ENCODE assay signal across 21 cellular contexts in the genomic region with DNA sequence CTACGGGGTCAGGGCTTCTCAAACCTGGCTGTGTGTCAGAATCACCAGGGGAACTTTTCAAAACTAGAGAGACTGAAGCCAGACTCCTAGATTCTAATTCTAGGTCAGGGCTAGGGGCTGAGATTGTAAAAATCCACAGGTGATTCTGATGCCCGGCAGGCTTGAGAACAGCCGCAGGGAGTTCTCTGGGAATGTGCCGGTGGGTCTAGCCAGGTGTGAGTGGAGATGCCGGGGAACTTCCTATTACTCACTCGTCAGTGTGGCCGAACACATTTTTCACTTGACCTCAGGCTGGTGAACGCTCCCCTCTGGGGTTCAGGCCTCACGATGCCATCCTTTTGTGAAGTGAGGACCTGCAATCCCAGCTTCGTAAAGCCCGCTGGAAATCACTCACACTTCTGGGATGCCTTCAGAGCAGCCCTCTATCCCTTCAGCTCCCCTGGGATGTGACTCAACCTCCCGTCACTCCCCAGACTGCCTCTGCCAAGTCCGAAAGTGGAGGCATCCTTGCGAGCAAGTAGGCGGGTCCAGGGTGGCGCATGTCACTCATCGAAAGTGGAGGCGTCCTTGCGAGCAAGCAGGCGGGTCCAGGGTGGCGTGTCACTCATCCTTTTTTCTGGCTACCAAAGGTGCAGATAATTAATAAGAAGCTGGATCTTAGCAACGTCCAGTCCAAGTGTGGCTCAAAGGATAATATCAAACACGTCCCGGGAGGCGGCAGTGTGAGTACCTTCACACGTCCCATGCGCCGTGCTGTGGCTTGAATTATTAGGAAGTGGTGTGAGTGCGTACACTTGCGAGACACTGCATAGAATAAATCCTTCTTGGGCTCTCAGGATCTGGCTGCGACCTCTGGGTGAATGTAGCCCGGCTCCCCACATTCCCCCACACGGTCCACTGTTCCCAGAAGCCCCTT. TPM values are rescaled to one million over a fixed set of nuclear protein-coding genes. Genes with fewer than 3 reads are reported as not detected.
DNase-seq lines count a peak whose midpoint lies in the region; ATAC-seq, FAIRE-seq and TF ChIP-seq lines count a peak whose summit lies in the region.
"Had no signal": no experiment of that assay in that cellular context is flagged by ENCODE, and none has a peak within 500 bp of the region (broad histone marks: within the 10 kb centered on the region; RNA-seq: fewer than 3 reads in every experiment).

No MANE protein-coding gene starts in this region.

- no peak overlapping the region for H3K4me3 Mint-ChIP-seq in activated T-cell treated with anti-CD3 and anti-CD28 coated beads, Interleukin-2, amount 50 U/mL, for 24 hours
- H3K4me3 Mint-ChIP-seq: brain had no signal

- no peak overlapping the region for H2AFZ ChIP-seq in GM12878 (ENCODE audit: control insufficient read depth, low read depth, low read length)

- H3K9me3 Mint-ChIP-seq in activated T-cell treated with anti-CD3 and anti-CD28 coated beads, Interleukin-2, amount 50 U/mL, for 24 hours = no peaks in the 10 kb centered on the region
- H3K9me3 Mint-ChIP-seq: activated naive CD4-positive, alpha-beta T cell treated with anti-CD3 and anti-CD28 coated beads, Interleukin-2, amount 50 U/mL, for 72 hours had no signal

- POLR2A ChIA-PET in GM12878 (lab: Charles Lee) = no interaction called here

- no peaks in the 10 kb centered on the region for H3K79me2 ChIP-seq in GM12878 (ENCODE audit: control insufficient read depth, insufficient read depth, low read length)

- no peak overlapping the region for H3K4me3 ChIP-seq in GM12878
- H3K4me3 ChIP-seq: BLaER1 treated with 17β-estradiol and CSF1 and Interleukin-3, amounts not matched to agents 10 nM and 100 nM; dorsolateral prefrontal cortex; mucosa of descending colon; right atrium auricular region; SK-N-MC had no signal

- CTCF ChIA-PET in GM12878 (lab: Yijun Ruan, JAX) = no interaction called here

- no peak for TF ChIP-seq POLR2A in GM12878 (IDR thresholded peaks at IDR 0.05; ENCODE audit: low read depth, low read length)

- no peak overlapping the region for H3K9ac ChIP-seq in GM12878 (ENCODE audit: control insufficient read depth, insufficient read depth, low read length)
- H3K9ac ChIP-seq: BLaER1 treated with 17β-estradiol and CSF1 and Interleukin-3, amounts not matched to agents 10 nM and 100 nM had no signal

- intact Hi-C loops in GM12878 (cut with micrococcal nuclease; ENCODE audit: unreplicated experiment) (loop anchor here (5.0 kb wide), 1 partner anchor 32 kb away; no protein-coding TSS in a partner anchor), posterior vena cava (cut with DNase I) (no loop called here)

- SMC1A ChIA-PET in GM12878 (lab: Charles Lee; ENCODE audit: uncharacterized antibody, unreplicated experiment) = no interaction called here

- H3K27me3 Mint-ChIP-seq in activated T-cell treated with anti-CD3 and anti-CD28 coated beads, Interleukin-2, amount 50 U/mL, for 24 hours = no peaks in the 10 kb centered on the region

- RAD21 ChIA-PET in GM12878 (lab: Charles Lee; ENCODE audit: unreplicated experiment) = no interaction called here

- no peak for TF ChIP-seq CTCF in GM12878 (IDR thresholded peaks at IDR 0.05 in 2 of 3, conservative IDR thresholded peaks at IDR 0.05 in 1 of 3; ENCODE audit: control insufficient read depth in 2 of 3, extremely low read depth in 1 of 3, insufficient read depth in 1 of 3, low read depth in 3 of 3, low read length in 3 of 3)

- no peak for TF ChIP-seq RAD21 in GM12878 (IDR thresholded peaks at IDR 0.05; ENCODE audit: insufficient read depth, low read depth, low read length)

- H3K36me3 ChIP-seq in GM12878 (ENCODE audit: control insufficient read depth in 2 of 2, insufficient read depth in 2 of 2, low read length in 1 of 2) = no peaks in the 10 kb centered on the region
- H3K36me3 ChIP-seq: BLaER1 treated with 17β-estradiol and CSF1 and Interleukin-3, amounts not matched to agents 10 nM and 100 nM; right atrium auricular region had no signal

- TF ChIP-seq EP300 in GM12878 (IDR thresholded peaks at IDR 0.05; ENCODE audit: borderline replicate concordance in 1 of 2, control insufficient read depth in 1 of 2, low read depth in 2 of 2, low read length in 2 of 2) = no peak

- no peaks in the 10 kb centered on the region for H3K36me3 Mint-ChIP-seq in activated T-cell treated with anti-CD3 and anti-CD28 coated beads, Interleukin-2, amount 50 U/mL, for 24 hours (ENCODE audit: low read depth)
- H3K36me3 Mint-ChIP-seq: activated naive CD4-positive, alpha-beta T cell treated with anti-CD3 and anti-CD28 coated beads, Interleukin-2, amount 50 U/mL, for 72 hours had no signal

- in situ Hi-C loops in GM12878 (cut with MboI) = no loop called here

- WGBS in GM12878 (ENCODE audit: insufficient coverage, insufficient replicate concordance, low lambda C conversion rate, missing lambda C conversion rate) = 64% methylated on average over 33 of the region's 33 CpGs

- FAIRE-seq in GM12878 (lab: Jason Lieb, UNC) = no peak

- no peaks in the 10 kb centered on the region for H3K27me3 ChIP-seq in GM12878 (replicated peaks in 1 of 2; ENCODE audit: control insufficient read depth in 2 of 2, insufficient read depth in 2 of 2, low read length in 1 of 2)
- H3K27me3 ChIP-seq: BLaER1 treated with 17β-estradiol and CSF1 and Interleukin-3, amounts not matched to agents 10 nM and 100 nM; dorsolateral prefrontal cortex; right atrium auricular region had no signal

- H4K20me1 ChIP-seq in GM12878 (ENCODE audit: control insufficient read depth, insufficient read depth) = no peaks in the 10 kb centered on the region
- H4K20me1 ChIP-seq: BLaER1 treated with 17β-estradiol and CSF1 and Interleukin-3, amounts not matched to agents 10 nM and 100 nM had no signal

- no peak overlapping the region for H3K4me2 ChIP-seq in GM12878 (ENCODE audit: control insufficient read depth, insufficient read depth)

- no peaks in the 10 kb centered on the region for H3K9me3 ChIP-seq in GM12878 (replicated peaks; ENCODE audit: control insufficient read depth, insufficient read depth, low read length)
- H3K9me3 ChIP-seq: BLaER1 treated with 17β-estradiol and CSF1 and Interleukin-3, amounts not matched to agents 10 nM and 100 nM; mucosa of descending colon; right atrium auricular region had no signal

- H3K4me1 ChIP-seq in GM12878 (ENCODE audit: control insufficient read depth, insufficient read depth, low read length) = no peaks in the 10 kb centered on the region
- H3K4me1 ChIP-seq: right atrium auricular region had no signal

- H3K4me1 Mint-ChIP-seq in activated T-cell treated with anti-CD3 and anti-CD28 coated beads, Interleukin-2, amount 50 U/mL, for 24 hours (ENCODE audit: low read depth) = no peaks in the 10 kb centered on the region

- BruUV-seq in GM12878 (replicated peaks; lab: Mats Ljungman, UMichigan) = no TSS peak

- H3K27ac ChIP-seq in GM12878 (ENCODE audit: control insufficient read depth, insufficient read depth) = no peak overlapping the region
- H3K27ac ChIP-seq: BLaER1 treated with 17β-estradiol and CSF1 and Interleukin-3, amounts not matched to agents 10 nM and 100 nM; right atrium auricular region; SK-N-MC had no signal

- H3K27ac Mint-ChIP-seq in activated T-cell treated with anti-CD3 and anti-CD28 coated beads, Interleukin-2, amount 50 U/mL, for 24 hours = no peak overlapping the region
- H3K27ac Mint-ChIP-seq: activated naive CD4-positive, alpha-beta T cell treated with anti-CD3 and anti-CD28 coated beads, Interleukin-2, amount 50 U/mL, for 72 hours; brain had no signal

- no peak for ATAC-seq in GM12878
- ATAC-seq in HG03565 (IDR thresholded peaks at IDR 0.05; ENCODE audit: unreplicated experiment) = no peak
- no peak for ATAC-seq in HG03354 (IDR thresholded peaks at IDR 0.05; ENCODE audit: poor library complexity, severe bottlenecking, unreplicated experiment)
- ATAC-seq: activated naive CD4-positive, alpha-beta T cell treated with anti-CD3 and anti-CD28 coated beads, Interleukin-2, amount 50 U/mL, for 72 hours had no signal

- DNase-seq in EH (ENCODE audit: low read depth) = peak; percentile 24
- DNase-seq in M059J (ENCODE audit: low read depth) = peak; percentile 88
- DNase-seq in GM12878 (ENCODE audit: low read depth, low spot score) = no peak
- peak; percentile 82 for DNase-seq in posterior vena cava (ENCODE audit: low spot score)
- DNase-seq in activated T-cell treated with anti-CD3 and anti-CD28 coated beads, Interleukin-2, amount 50 U/mL, for 24 hours = no peak
- DNase-seq in NCI-H1048 (lab: John Stamatoyannopoulos, UW) = no peak
- DNase-seq: activated T-cell treated with anti-CD3 and anti-CD28 coated beads for 4 hours, DMS153, left colon, NCI-H1694 treated with DMSO at 0.1 percent for 48 hours, NCI-H446 had no signal

TF ChIP-seq in GM12878, 131 proteins besides CTCF, POLR2A, EP300 and RAD21 (continues in another document):
- TF ChIP-seq, protein P1, sequence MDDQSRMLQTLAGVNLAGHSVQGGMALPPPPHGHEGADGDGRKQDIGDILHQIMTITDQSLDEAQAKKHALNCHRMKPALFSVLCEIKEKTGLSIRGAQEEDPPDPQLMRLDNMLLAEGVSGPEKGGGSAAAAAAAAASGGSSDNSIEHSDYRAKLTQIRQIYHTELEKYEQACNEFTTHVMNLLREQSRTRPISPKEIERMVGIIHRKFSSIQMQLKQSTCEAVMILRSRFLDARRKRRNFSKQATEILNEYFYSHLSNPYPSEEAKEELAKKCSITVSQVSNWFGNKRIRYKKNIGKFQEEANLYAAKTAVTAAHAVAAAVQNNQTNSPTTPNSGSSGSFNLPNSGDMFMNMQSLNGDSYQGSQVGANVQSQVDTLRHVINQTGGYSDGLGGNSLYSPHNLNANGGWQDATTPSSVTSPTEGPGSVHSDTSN (IDR thresholded peaks at IDR 0.05; ENCODE audit: insufficient replicate concordance, low read depth, low read length) = peak; percentile 66
- no peak for TF ChIP-seq POU2F2 (IDR thresholded peaks at IDR 0.05; ENCODE audit: borderline replicate concordance, low read depth, low read length)

RNA-seq across cellular contexts. Expression of a gene that starts 10.9 kb away (rescaled TPM):
- total RNA-seq in M059J (2014; rRNA removed; shearing (Covaris generic)) = not detected in 2 replicates
- total RNA-seq in GM12878 (2013; cell fraction: nucleolus; rRNA removed) = not detected in 2 replicates
- total RNA-seq in GM12878 (2014; rRNA removed) = not detected in 2 replicates
- total RNA-seq in GM12878 (2014; rRNA removed; fragmentation: Illumina TruSeq; extraction: Trizol) = not detected in 2 replicates
- total RNA-seq in GM12878 (2021) = not detected in 2 replicates
- not detected for polyA plus RNA-seq in GM12878 (2011; ENCODE audit: low read depth)
- polyA plus RNA-seq in GM12878 (2011; rRNA removed) = not detected in 2 replicates
- not detected in 2 replicates for polyA plus RNA-seq in GM12878 (2011; cell fraction: cytosol; rRNA removed)
- polyA plus RNA-seq in GM12878 (2011; cell fraction: nucleus; rRNA removed) = not detected in 2 replicates
- not detected in 2 replicates for polyA plus RNA-seq in GM12878 (2012)
- polyA plus RNA-seq in GM12878 (2014; fragmentation: Illumina TruSeq; extraction: Trizol) = not detected in 2 replicates
- not detected for polyA plus RNA-seq in GM12878 (2014; fragmentation: Nextera tagmentation; extraction: Ambion mirVana)
- not detected in 2 replicates for polyA plus RNA-seq in GM12878 (2014; rRNA removed)
- polyA plus RNA-seq in GM12878 (2016; fragmentation: Nextera tagmentation; extraction: Ambion mirVana) = not detected
- polyA minus RNA-seq in GM12878 (2011; rRNA and poly(A)+ RNA removed) = not detected in 2 replicates
- polyA minus RNA-seq in GM12878 (2011; cell fraction: cytosol; rRNA and poly(A)+ RNA removed) = not detected in 2 replicates
- polyA minus RNA-seq in GM12878 (2011; cell fraction: nucleus; rRNA and poly(A)+ RNA removed) = not detected in 2 replicates
- total RNA-seq in posterior vena cava = not detected
- total RNA-seq: activated naive CD4-positive, alpha-beta T cell treated with anti-CD3 and anti-CD28 coated beads, Interleukin-2, amount 50 U/mL, for 72 hours; left colon; mucosa of descending colon; right atrium auricular region; subcutaneous adipose tissue had no signal

Comparison
In these comparisons a context has a peak if more than half of its experiments do, and no peak if none do; other contexts are left out.
1. DNase-seq: peak in EH (single experiment), M059J (single experiment) and posterior vena cava (single experiment); none in GM12878 (single experiment), activated T-cell treated with anti-CD3 and anti-CD28 coated beads, Interleukin-2, amount 50 U/mL, for 24 hours (single experiment) and NCI-H1048 (single experiment).